9 cellular contexts compared by ENCODE assay signal in the genomic region with DNA sequence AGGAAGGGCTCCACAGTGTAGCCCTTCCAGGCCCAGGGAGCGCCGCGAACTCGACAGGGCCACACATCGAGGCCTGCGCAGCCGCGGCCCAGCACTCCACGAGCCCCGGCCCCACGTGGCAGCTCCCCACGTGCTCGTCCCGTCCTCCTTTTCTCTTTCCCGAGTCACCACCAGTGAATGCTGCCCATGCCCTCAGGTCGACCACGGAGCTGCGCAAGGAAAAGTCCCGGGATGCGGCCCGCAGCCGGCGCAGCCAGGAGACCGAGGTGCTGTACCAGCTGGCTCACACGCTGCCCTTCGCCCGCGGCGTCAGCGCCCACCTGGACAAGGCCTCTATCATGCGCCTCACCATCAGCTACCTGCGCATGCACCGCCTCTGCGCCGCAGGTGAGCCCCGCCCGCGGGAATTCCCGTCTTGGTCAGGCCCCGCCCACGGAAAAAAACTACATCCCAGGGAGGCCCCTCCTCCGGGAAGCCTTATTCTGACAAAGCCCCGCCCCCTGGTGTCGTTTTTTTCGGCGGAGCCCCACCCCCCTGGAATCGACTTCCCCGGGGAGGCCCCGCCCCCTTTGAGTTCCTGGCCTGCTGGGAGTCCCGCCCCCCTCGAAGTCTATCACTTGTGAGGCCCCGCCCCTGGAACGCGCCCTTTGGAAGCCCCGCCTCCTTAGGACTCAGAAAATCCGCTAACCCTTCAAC. TPM values are rescaled to one million over a fixed set of nuclear protein-coding genes. Genes with fewer than 3 reads are reported as not detected.
A peak's percentile ranks its signal among the peaks of the same experiment; 100 is the strongest.
DNase-seq lines count a peak whose midpoint lies in the region; TF ChIP-seq lines count a peak whose summit lies in the region.
"Had no signal": no experiment of that assay in that cellular context is flagged by ENCODE, and none has a peak within 500 bp of the region (broad histone marks: within the 10 kb centered on the region; RNA-seq: fewer than 3 reads in every experiment).

No MANE protein-coding gene starts in this region.

- no peaks in the 10 kb centered on the region for H3K4me1 Mint-ChIP-seq in activated naive CD8-positive, alpha-beta T cell treated with anti-CD3 and anti-CD28 coated beads for 36 hours

- H3K9me3 ChIP-seq in GM23248 (ENCODE audit: low read depth) = no peaks in the 10 kb centered on the region
- peaks cover 9% of the 10 kb centered on the region for H3K9me3 ChIP-seq in left ventricle myocardium inferior (replicated peaks)
- H3K9me3 ChIP-seq in parathyroid adenoma (ENCODE audit: control insufficient read depth, low read length) = no peaks in the 10 kb centered on the region

- peaks cover 7% of the 10 kb centered on the region for H3K9me3 Mint-ChIP-seq in activated naive CD8-positive, alpha-beta T cell treated with anti-CD3 and anti-CD28 coated beads for 36 hours

- H3K27ac Mint-ChIP-seq in activated naive CD8-positive, alpha-beta T cell treated with anti-CD3 and anti-CD28 coated beads for 36 hours = no peak overlapping the region

- no peaks in the 10 kb centered on the region for H3F3A ChIP-seq in GM23248 (ENCODE audit: insufficient read depth)

- 66 to 73% methylated on average over 46 to 54 of the region's 56 CpGs for WGBS in GM23248 (ENCODE audit: low coverage in 1 of 2, low lambda C conversion rate in 2 of 2, missing lambda C conversion rate in 2 of 2), 2 experiments

- no peak overlapping the region for H3K4me3 ChIP-seq in GM23248
- H3K4me3 ChIP-seq in left ventricle myocardium inferior = peak overlapping the region; percentile 4
- peak overlapping the region; percentile 19 for H3K4me3 ChIP-seq in parathyroid adenoma (ENCODE audit: low read depth, low read length)

- intact Hi-C loops in left ventricle myocardium inferior (cut with micrococcal nuclease) = no loop called here

- no peak overlapping the region for H3K4me2 ChIP-seq in GM23248 (ENCODE audit: unreplicated experiment)
- H3K4me2 ChIP-seq in parathyroid adenoma (ENCODE audit: low read length) = peak overlapping the region; percentile 41

- no peaks in the 10 kb centered on the region for H3K9me2 ChIP-seq in GM23248 (ENCODE audit: insufficient read depth)

- H3K79me2 ChIP-seq in GM23248 (ENCODE audit: insufficient read depth) (no peaks in the 10 kb centered on the region), parathyroid adenoma (no peaks in the 10 kb centered on the region)

- H3K9ac ChIP-seq in GM23248 (no peak overlapping the region), parathyroid adenoma (no peak overlapping the region)

- DNase-seq in GM23248 (peak; percentile 47), left ventricle myocardium inferior (peak; percentile 63), NCI-H2227 treated with DMSO at 0.1 percent for 48 hours (lab: John Stamatoyannopoulos, UW) (no peak), NCI-H774 (lab: John Stamatoyannopoulos, UW) (no peak), OCI-M1 (lab: John Stamatoyannopoulos, UW) (no peak), UCSD-AML1 (lab: John Stamatoyannopoulos, UW; ENCODE audit: unreplicated experiment) (no peak)
- peak; percentile 4 for DNase-seq in activated naive CD8-positive, alpha-beta T cell treated with anti-CD3 and anti-CD28 coated beads for 36 hours
- DNase-seq: activated naive CD4-positive, alpha-beta T cell treated with Interleukin-2 at 50 U/mL for 16 hours had no signal

- in situ Hi-C loops in GM23248 (cut with MboI) = no loop called here

- no peaks in the 10 kb centered on the region for H3K36me3 Mint-ChIP-seq in activated naive CD8-positive, alpha-beta T cell treated with anti-CD3 and anti-CD28 coated beads for 36 hours

- H4K20me1 ChIP-seq in GM23248 (ENCODE audit: insufficient read depth) = no peaks in the 10 kb centered on the region

- H3K27me3 ChIP-seq in GM23248 (replicated peaks; ENCODE audit: insufficient read depth) = no peaks in the 10 kb centered on the region
- H3K27me3 ChIP-seq in left ventricle myocardium inferior (ENCODE audit: low read depth) = no peaks in the 10 kb centered on the region
- H3K27me3 ChIP-seq in parathyroid adenoma (ENCODE audit: control insufficient read depth, insufficient read depth, low read length) = no peaks in the 10 kb centered on the region

- H3K4me1 ChIP-seq in GM23248 (ENCODE audit: insufficient read depth) = peaks cover 12% of the 10 kb centered on the region
- peaks cover 80% of the 10 kb centered on the region for H3K4me1 ChIP-seq in left ventricle myocardium inferior
- H3K4me1 ChIP-seq in parathyroid adenoma = peaks cover 9% of the 10 kb centered on the region

- no peak overlapping the region for H2AFZ ChIP-seq in GM23248
- H2AFZ ChIP-seq in parathyroid adenoma = peak overlapping the region; percentile 79

- H3K36me3 ChIP-seq in GM23248 (ENCODE audit: low read depth) = no peaks in the 10 kb centered on the region
- peaks cover 57% of the 10 kb centered on the region for H3K36me3 ChIP-seq in left ventricle myocardium inferior
- no peaks in the 10 kb centered on the region for H3K36me3 ChIP-seq in parathyroid adenoma (ENCODE audit: control insufficient read depth, insufficient read depth, low read length)

- peaks cover under 1% of the 10 kb centered on the region for H3K27me3 Mint-ChIP-seq in activated naive CD8-positive, alpha-beta T cell treated with anti-CD3 and anti-CD28 coated beads for 36 hours

- TF ChIP-seq CTCF in left ventricle myocardium inferior (IDR thresholded peaks at IDR 0.05; ENCODE audit: borderline replicate concordance) (no peak), parathyroid adenoma (IDR thresholded peaks at IDR 0.05) (no peak)

- H3K4me3 Mint-ChIP-seq in activated naive CD8-positive, alpha-beta T cell treated with anti-CD3 and anti-CD28 coated beads for 36 hours = no peak overlapping the region

- no peak overlapping the region for H3K27ac ChIP-seq in GM23248
- peak overlapping the region; percentile 100 for H3K27ac ChIP-seq in left ventricle myocardium inferior (replicated peaks)
- no peak overlapping the region for H3K27ac ChIP-seq in parathyroid adenoma

RNA-seq across cellular contexts. Expression of gene HIF3A, which starts 7.0 kb away (rescaled TPM):
- not detected in 2 replicates for total RNA-seq in GM23248 (2014; rRNA removed; shearing (Covaris generic))
- 0.20 and 0.27 TPM in 2 replicates for polyA plus RNA-seq in GM23248 (2016; fragmentation: Nextera tagmentation; extraction: Ambion mirVana)
- total RNA-seq in activated naive CD8-positive, alpha-beta T cell treated with anti-CD3 and anti-CD28 coated beads for 36 hours = not detected
- 87.7 TPM for total RNA-seq in left ventricle myocardium inferior

RNA-seq across cellular contexts. Expression of gene PPP5C, which starts 43.0 kb away (rescaled TPM):
- 56.4 and 60.8 TPM in 2 replicates for total RNA-seq in GM23248 (2014; rRNA removed; shearing (Covaris generic))
- 47.3 and 48.7 TPM in 2 replicates for polyA plus RNA-seq in GM23248 (2016; fragmentation: Nextera tagmentation; extraction: Ambion mirVana)
- total RNA-seq in activated naive CD8-positive, alpha-beta T cell treated with anti-CD3 and anti-CD28 coated beads for 36 hours = 100 to 1,000 TPM; 123 to 132 TPM
- 70.8 TPM for total RNA-seq in left ventricle myocardium inferior

Comparison
In these comparisons a context has a peak if more than half of its experiments do, and no peak if none do; other contexts are left out.
1. DNase-seq: peak in GM23248 (single experiment), activated naive CD8-positive, alpha-beta T cell treated with anti-CD3 and anti-CD28 coated beads for 36 hours (single experiment) and left ventricle myocardium inferior (single experiment); none in NCI-H2227 treated with DMSO at 0.1 percent for 48 hours (single experiment), NCI-H774 (single experiment), OCI-M1 (single experiment) and UCSD-AML1 (single experiment).
2. RNA of gene HIF3A, which starts 7.0 kb away (total RNA-seq): 87.7 TPM in left ventricle myocardium inferior (single experiment); not detected in GM23248 and not detected in activated naive CD8-positive, alpha-beta T cell treated with anti-CD3 and anti-CD28 coated beads for 36 hours; every median in the first group is over 10 times any median in the second.